8 cellular contexts compared by ENCODE assay signal in the genomic region with DNA sequence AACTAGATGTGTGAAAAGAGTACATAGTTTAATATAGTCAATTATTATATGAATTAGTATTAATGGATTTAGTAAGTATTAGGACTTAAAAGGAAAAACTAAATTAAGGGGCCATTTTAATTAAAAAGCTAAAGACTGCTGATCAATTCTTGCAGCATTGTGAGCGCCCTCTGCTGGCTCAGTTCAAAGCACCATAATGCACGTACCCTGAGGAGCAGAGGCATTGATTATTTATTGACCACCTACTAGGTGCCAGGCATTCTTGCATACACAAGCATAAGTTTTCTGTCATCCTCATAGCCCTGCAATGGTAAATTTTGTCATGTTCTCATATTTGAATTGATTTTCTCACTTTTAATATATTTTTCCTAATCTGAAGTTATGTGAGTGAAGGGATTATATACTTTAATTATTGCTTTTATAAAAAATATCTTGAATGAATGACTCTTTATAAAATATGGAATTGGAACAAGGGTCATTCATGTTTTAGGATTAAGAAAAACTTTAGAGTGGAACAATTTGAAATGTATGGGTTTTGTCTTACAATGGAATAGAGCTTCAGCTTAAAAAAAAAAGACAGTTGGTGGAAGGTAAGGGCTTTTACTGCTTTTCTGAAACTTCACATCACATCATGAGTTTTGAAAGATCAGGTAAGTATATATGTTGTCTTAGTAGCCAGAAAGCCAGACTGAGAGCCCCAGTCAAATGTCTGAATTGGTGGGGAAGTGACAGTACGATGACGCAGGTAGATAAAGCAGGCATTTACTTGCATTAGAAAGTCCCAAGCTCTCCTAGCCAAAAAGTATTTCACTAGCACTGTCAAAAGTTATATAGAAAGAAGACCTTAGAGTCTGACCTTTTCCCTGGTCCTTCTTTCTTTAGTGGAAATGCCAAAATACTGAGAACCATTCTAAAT. TPM values are rescaled to one million over a fixed set of nuclear protein-coding genes. Genes with fewer than 3 reads are reported as not detected.
DNase-seq lines count a peak whose midpoint lies in the region; ATAC-seq and FAIRE-seq lines count a peak whose summit lies in the region.

No MANE protein-coding gene starts in this region.

- POLR2A ChIA-PET in activated CD4-positive, alpha-beta memory T cell treated with anti-CD3 and anti-CD28 coated beads, Interleukin-2, amount 10 ng/mL, durations not matched to agents 7 days and 5 days (lab: Charles Lee) = interaction anchor here (0.6 to 4.1 kb wide), 20 partner anchors 8 to 425 kb away, joined by 3 to 75 read pairs (median 4); partner anchors contain the start of genes ITGA4 and ITPRID2

- H3K27me3 Mint-ChIP-seq in activated CD4-positive, alpha-beta memory T cell treated with anti-CD3 and anti-CD28 coated beads, Interleukin-2, amount 10 ng/mL, durations not matched to agents 7 days and 5 days = no peaks in the 10 kb centered on the region
- H3K27me3 Mint-ChIP-seq in effector memory CD8-positive, alpha-beta T cell = no peaks in the 10 kb centered on the region

- CTCF ChIA-PET in activated CD4-positive, alpha-beta memory T cell treated with anti-CD3 and anti-CD28 coated beads, Interleukin-2, amount 10 ng/mL, durations not matched to agents 7 days and 5 days (lab: Charles Lee) = interaction anchor here (0.7 to 4.2 kb wide), 30 partner anchors 8 to 408 kb away, joined by 3 to 69 read pairs (median 4); partner anchors contain the start of gene ITGA4

- no peak for FAIRE-seq in HTR-8/SVneo (lab: Jason Lieb, UNC)

- peak; percentile 25 for ATAC-seq in GM18858 (IDR thresholded peaks at IDR 0.05; ENCODE audit: unreplicated experiment)
- peak; percentile 46 for ATAC-seq in effector memory CD8-positive, alpha-beta T cell (replicated peaks)

- peak overlapping the region; percentile 29 for H3K4me3 Mint-ChIP-seq in activated CD4-positive, alpha-beta memory T cell treated with anti-CD3 and anti-CD28 coated beads, Interleukin-2, amount 10 ng/mL, durations not matched to agents 7 days and 5 days
- peak overlapping the region; percentile 52 to 93 for H3K4me3 Mint-ChIP-seq in effector memory CD8-positive, alpha-beta T cell

- peak overlapping the region; percentile 41 for H3K27ac Mint-ChIP-seq in activated CD4-positive, alpha-beta memory T cell treated with anti-CD3 and anti-CD28 coated beads, Interleukin-2, amount 10 ng/mL, durations not matched to agents 7 days and 5 days
- H3K27ac Mint-ChIP-seq in effector memory CD8-positive, alpha-beta T cell = peak overlapping the region; percentile 74 to 81

- peaks cover 90% of the 10 kb centered on the region for H3K4me1 Mint-ChIP-seq in activated CD4-positive, alpha-beta memory T cell treated with anti-CD3 and anti-CD28 coated beads, Interleukin-2, amount 10 ng/mL, durations not matched to agents 7 days and 5 days
- peaks cover 58 to 73% of the 10 kb centered on the region in 2 donors for H3K4me1 Mint-ChIP-seq in effector memory CD8-positive, alpha-beta T cell (ENCODE audit: low read depth in 2 of 2)

- H3K36me3 Mint-ChIP-seq in activated CD4-positive, alpha-beta memory T cell treated with anti-CD3 and anti-CD28 coated beads, Interleukin-2, amount 10 ng/mL, durations not matched to agents 7 days and 5 days (ENCODE audit: low read depth) = peaks cover 83% of the 10 kb centered on the region
- peaks cover 69% of the 10 kb centered on the region for H3K36me3 Mint-ChIP-seq in effector memory CD8-positive, alpha-beta T cell (ENCODE audit: insufficient read depth)

- peak; percentile 29 for DNase-seq in AG08396 (ENCODE audit: low spot score)
- DNase-seq in NCI-H2196 (lab: John Stamatoyannopoulos, UW; ENCODE audit: unreplicated experiment) = peak; percentile 12
- DNase-seq in activated CD4-positive, alpha-beta memory T cell treated with anti-CD3 and anti-CD28 coated beads, Interleukin-2, amount 10 ng/mL, durations not matched to agents 7 days and 5 days = peak; percentile 84
- DNase-seq in effector memory CD8-positive, alpha-beta T cell = peak; percentile 69 to 78 (median 70)
- peak; percentile 74 for DNase-seq in mucosa of gallbladder (ENCODE audit: low spot score)
- peak; percentile 30 to 68 for DNase-seq in stimulated activated CD8-positive, alpha-beta memory T cell treated with anti-CD3 and anti-CD28 coated beads, Interleukin-7, amount 100 ng/mL, for 48 hours (ENCODE audit: extremely low read depth in 1 of 2, low read depth in 1 of 2)
- DNase-seq in HTR-8/SVneo (ENCODE audit: insufficient read length, low spot score) = no peak

- peaks cover 1% of the 10 kb centered on the region for H3K9me3 Mint-ChIP-seq in activated CD4-positive, alpha-beta memory T cell treated with anti-CD3 and anti-CD28 coated beads, Interleukin-2, amount 10 ng/mL, durations not matched to agents 7 days and 5 days
- no peaks in the 10 kb centered on the region for H3K9me3 Mint-ChIP-seq in effector memory CD8-positive, alpha-beta T cell

RNA-seq across cellular contexts. Expression of gene ITGA4, which starts 9.7 kb away (rescaled TPM):
- 100 to 1,000 TPM; 252 to 265 TPM for total RNA-seq in activated CD4-positive, alpha-beta memory T cell treated with anti-CD3 and anti-CD28 coated beads, Interleukin-2, amount 10 ng/mL, durations not matched to agents 7 days and 5 days
- total RNA-seq in mucosa of gallbladder = 12.3 TPM

Comparison
In these comparisons a context has a peak if more than half of its experiments do, and no peak if none do; other contexts are left out.
1. RNA of gene ITGA4, which starts 9.7 kb away (total RNA-seq): 252 to 265 TPM in activated CD4-positive, alpha-beta memory T cell treated with anti-CD3 and anti-CD28 coated beads, Interleukin-2, amount 10 ng/mL, durations not matched to agents 7 days and 5 days; 12.3 TPM in mucosa of gallbladder (single experiment); every median in the first group is over 10 times any median in the second.